In genomic region chr20:432677-433299, GRCh38 we compare ENCODE assay signal across 12 cellular contexts.
DNase-seq lines count a peak whose midpoint lies in the region; ATAC-seq and TF ChIP-seq lines count a peak whose summit lies in the region.
"Had no signal": no experiment of that assay in that cellular context is flagged by ENCODE, and none has a peak within 500 bp of the region (broad histone marks: within the 10 kb centered on the region; RNA-seq: fewer than 3 reads in every experiment).

No MANE protein-coding gene starts in this region.

- H3K27ac ChIP-seq in KOPT-K1 (ENCODE audit: low read depth, low read length, poor library complexity, severe bottlenecking), result peak overlapping the region; percentile 33
- H3K27ac ChIP-seq: esophagus muscularis mucosa had no signal

- H3K9me3 ChIP-seq in KOPT-K1 (ENCODE audit: insufficient read depth, low read length, poor library complexity, severe bottlenecking), result no peaks in the 10 kb centered on the region
- H3K9me3 ChIP-seq: breast epithelium, esophagus muscularis mucosa had no signal

- peak overlapping the region; percentile 63 for H3K4me3 Mint-ChIP-seq in T-helper 1 cell treated with Interleukin-12 subunit alpha and Interleukin-12 subunit beta and Interleukin-4 antibody, amounts not matched to agents 30 μg/mL and 1 μg/mL, for 36 hours
- peak overlapping the region; percentile 59 for H3K4me3 Mint-ChIP-seq in central memory CD8-positive, alpha-beta T cell
- no peak overlapping the region for H3K4me3 Mint-ChIP-seq in nephron progenitor cell

- no peaks in the 10 kb centered on the region for H3K9me3 Mint-ChIP-seq in T-helper 1 cell treated with Interleukin-12 subunit alpha and Interleukin-12 subunit beta and Interleukin-4 antibody, amounts not matched to agents 30 μg/mL and 1 μg/mL, for 36 hours
- no peaks in the 10 kb centered on the region for H3K9me3 Mint-ChIP-seq in central memory CD8-positive, alpha-beta T cell
- H3K9me3 Mint-ChIP-seq in nephron progenitor cell, result no peaks in the 10 kb centered on the region

- H3K36me3 Mint-ChIP-seq in T-helper 1 cell treated with Interleukin-12 subunit alpha and Interleukin-12 subunit beta and Interleukin-4 antibody, amounts not matched to agents 30 μg/mL and 1 μg/mL, for 36 hours (ENCODE audit: low read depth), result peaks cover 55% of the 10 kb centered on the region
- peaks cover 34% of the 10 kb centered on the region for H3K36me3 Mint-ChIP-seq in central memory CD8-positive, alpha-beta T cell (ENCODE audit: insufficient read depth)
- H3K36me3 Mint-ChIP-seq in nephron progenitor cell (ENCODE audit: low read depth), result peaks cover 42% of the 10 kb centered on the region

- ATAC-seq in central memory CD8-positive, alpha-beta T cell (replicated peaks; ENCODE audit: extremely low read depth, poor library complexity, severe bottlenecking), result peak; percentile 5

- DNase-seq in T-helper 1 cell, result no peak
- DNase-seq in central memory CD8-positive, alpha-beta T cell (ENCODE audit: low spot score in 2 of 2), result no peak
- no peak for DNase-seq in nephron progenitor cell
- no peak for DNase-seq in NCI-H2029 treated with DMSO at 0.1 percent for 48 hours (lab: John Stamatoyannopoulos, UW)
- no peak for DNase-seq in retina
- no peak for DNase-seq in HuH-7.5 (ENCODE audit: low spot score)
- DNase-seq: NCI-H1417 treated with DMSO at 0.1 percent for 48 hours, NCI-H82 had no signal

- H3K27me3 Mint-ChIP-seq in T-helper 1 cell treated with Interleukin-12 subunit alpha and Interleukin-12 subunit beta and Interleukin-4 antibody, amounts not matched to agents 30 μg/mL and 1 μg/mL, for 36 hours (ENCODE audit: low read depth), result no peaks in the 10 kb centered on the region
- no peaks in the 10 kb centered on the region for H3K27me3 Mint-ChIP-seq in central memory CD8-positive, alpha-beta T cell
- peaks cover 4% of the 10 kb centered on the region for H3K27me3 Mint-ChIP-seq in nephron progenitor cell (ENCODE audit: low read depth, poor library complexity)

- H3K36me3 ChIP-seq in KOPT-K1 (ENCODE audit: insufficient read depth, low read length), result peaks cover 97% of the 10 kb centered on the region
- H3K36me3 ChIP-seq: breast epithelium had no signal

- peaks cover 37% of the 10 kb centered on the region for H3K4me1 Mint-ChIP-seq in T-helper 1 cell treated with Interleukin-12 subunit alpha and Interleukin-12 subunit beta and Interleukin-4 antibody, amounts not matched to agents 30 μg/mL and 1 μg/mL, for 36 hours (ENCODE audit: low read depth)
- peaks cover 45% of the 10 kb centered on the region for H3K4me1 Mint-ChIP-seq in central memory CD8-positive, alpha-beta T cell
- peaks cover 29% of the 10 kb centered on the region for H3K4me1 Mint-ChIP-seq in nephron progenitor cell

- peak overlapping the region; percentile 93 for H3K27ac Mint-ChIP-seq in T-helper 1 cell treated with Interleukin-12 subunit alpha and Interleukin-12 subunit beta and Interleukin-4 antibody, amounts not matched to agents 30 μg/mL and 1 μg/mL, for 36 hours
- peak overlapping the region; percentile 95 for H3K27ac Mint-ChIP-seq in central memory CD8-positive, alpha-beta T cell (ENCODE audit: low read depth)
- peak overlapping the region; percentile 98 for H3K27ac Mint-ChIP-seq in nephron progenitor cell

- no peak for TF ChIP-seq CTCF in nephron progenitor cell (IDR thresholded peaks at IDR 0.05)
